10 cellular contexts compared by ENCODE assay signal in genomic region chr3:115325539-115325938, GRCh38.
DNase-seq lines count a peak whose midpoint lies in the region; ATAC-seq and TF ChIP-seq lines count a peak whose summit lies in the region.
"Had no signal": no experiment of that assay in that cellular context is flagged by ENCODE, and none has a peak within 500 bp of the region (broad histone marks: within the 10 kb centered on the region; RNA-seq: fewer than 3 reads in every experiment).

No MANE protein-coding gene starts in this region.

- H3F3A ChIP-seq in neural progenitor cell (ENCODE audit: low read depth) = no peaks in the 10 kb centered on the region

- H4K20me1 ChIP-seq in neural progenitor cell (ENCODE audit: low read depth) = peaks cover 4% of the 10 kb centered on the region

- H3K9me3 ChIP-seq in neural progenitor cell (ENCODE audit: low read depth) = no peaks in the 10 kb centered on the region
- no peaks in the 10 kb centered on the region for H3K9me3 ChIP-seq in gastroesophageal sphincter

- H3K27me3 Mint-ChIP-seq in neural progenitor cell (ENCODE audit: insufficient read depth, low read depth) = peaks cover 8% of the 10 kb centered on the region

- no peak overlapping the region for H3K4me3 Mint-ChIP-seq in neural progenitor cell

- no peak for TF ChIP-seq CTCF in NB4 (IDR thresholded peaks at IDR 0.05; ENCODE audit: low read depth, low read length)
- TF ChIP-seq CTCF in neural progenitor cell (IDR thresholded peaks at IDR 0.05) = no peak
- no peak for TF ChIP-seq CTCF in gastroesophageal sphincter (IDR thresholded peaks at IDR 0.05)

- no peak overlapping the region for H3K4me3 ChIP-seq in NB4 (ENCODE audit: low read depth, low read length)
- H3K4me3 ChIP-seq in neural progenitor cell = no peak overlapping the region
- H3K4me3 ChIP-seq in gastroesophageal sphincter = no peak overlapping the region

- no peaks in the 10 kb centered on the region for H3K36me3 Mint-ChIP-seq in neural progenitor cell

- no peak overlapping the region for H2AFZ ChIP-seq in neural progenitor cell (replicated peaks)

- H3K4me1 Mint-ChIP-seq in neural progenitor cell = peaks cover 10% of the 10 kb centered on the region

- H3K27ac ChIP-seq in neural progenitor cell (no peak overlapping the region), gastroesophageal sphincter (no peak overlapping the region)

- no peak for TF ChIP-seq EP300 in gastroesophageal sphincter (IDR thresholded peaks at IDR 0.05)

- no peaks in the 10 kb centered on the region for H3K36me3 ChIP-seq in neural progenitor cell
- H3K36me3 ChIP-seq in gastroesophageal sphincter = no peaks in the 10 kb centered on the region

- H3K4me1 ChIP-seq in neural progenitor cell (no peaks in the 10 kb centered on the region), gastroesophageal sphincter (no peaks in the 10 kb centered on the region)

- ATAC-seq in gastroesophageal sphincter (no peak), HG03432 (IDR thresholded peaks at IDR 0.05; ENCODE audit: unreplicated experiment) (no peak)
- ATAC-seq: Panc1 had no signal

- H3K4me2 ChIP-seq in neural progenitor cell = no peak overlapping the region

- no peak overlapping the region for H3K9ac ChIP-seq in neural progenitor cell

- H3K27ac Mint-ChIP-seq in neural progenitor cell = no peak overlapping the region

- H3K79me2 ChIP-seq in neural progenitor cell (ENCODE audit: low read depth) = no peaks in the 10 kb centered on the region

- H3K27me3 ChIP-seq in neural progenitor cell (no peaks in the 10 kb centered on the region), gastroesophageal sphincter (no peaks in the 10 kb centered on the region)

- WGBS in gastroesophageal sphincter (ENCODE audit: low coverage in 1 of 2), 2 donors = 6 to 7% methylated on average over 2 of the region's 2 CpGs

- DNase-seq in NOMO-1 treated with DMSO at 0.1 percent for 48 hours (lab: John Stamatoyannopoulos, UW; ENCODE audit: unreplicated experiment) = peak; percentile 2
- no peak for DNase-seq in NOMO-1 treated with dmso at 0.1 percent for 144 hours (lab: John Stamatoyannopoulos, UW; ENCODE audit: unreplicated experiment)
- peak; percentile 30 for DNase-seq in NB4 (ENCODE audit: low read depth)
- peak; percentile 49 to 68 for DNase-seq in dermis microvascular lymphatic vessel endothelial cell (ENCODE audit: low read depth in 2 of 2)
- peak; percentile 78 for DNase-seq in neural progenitor cell (ENCODE audit: low spot score)
- DNase-seq in mesenteric fat pad (ENCODE audit: low spot score) = no peak
- DNase-seq: activated gamma-delta T cell treated with Interleukin-2 at 50 U/mL for 16 hours had no signal

- no peaks in the 10 kb centered on the region for H3K9me3 Mint-ChIP-seq in neural progenitor cell

- no peak for TF ChIP-seq POLR2A in NB4 (IDR thresholded peaks at IDR 0.05; ENCODE audit: extremely low read depth, insufficient read length)
- no peak for TF ChIP-seq POLR2A in gastroesophageal sphincter (IDR thresholded peaks at IDR 0.05)

Comparison
In these comparisons a context has a peak if more than half of its experiments do, and no peak if none do; other contexts are left out.
1. DNase-seq: peak in NOMO-1 treated with DMSO at 0.1 percent for 48 hours (single experiment), NB4 (single experiment), dermis microvascular lymphatic vessel endothelial cell (2 of 2) and neural progenitor cell (single experiment); none in NOMO-1 treated with dmso at 0.1 percent for 144 hours (single experiment) and mesenteric fat pad (single experiment).